1 cellular context compared by ENCODE assay signal in the genomic region with DNA sequence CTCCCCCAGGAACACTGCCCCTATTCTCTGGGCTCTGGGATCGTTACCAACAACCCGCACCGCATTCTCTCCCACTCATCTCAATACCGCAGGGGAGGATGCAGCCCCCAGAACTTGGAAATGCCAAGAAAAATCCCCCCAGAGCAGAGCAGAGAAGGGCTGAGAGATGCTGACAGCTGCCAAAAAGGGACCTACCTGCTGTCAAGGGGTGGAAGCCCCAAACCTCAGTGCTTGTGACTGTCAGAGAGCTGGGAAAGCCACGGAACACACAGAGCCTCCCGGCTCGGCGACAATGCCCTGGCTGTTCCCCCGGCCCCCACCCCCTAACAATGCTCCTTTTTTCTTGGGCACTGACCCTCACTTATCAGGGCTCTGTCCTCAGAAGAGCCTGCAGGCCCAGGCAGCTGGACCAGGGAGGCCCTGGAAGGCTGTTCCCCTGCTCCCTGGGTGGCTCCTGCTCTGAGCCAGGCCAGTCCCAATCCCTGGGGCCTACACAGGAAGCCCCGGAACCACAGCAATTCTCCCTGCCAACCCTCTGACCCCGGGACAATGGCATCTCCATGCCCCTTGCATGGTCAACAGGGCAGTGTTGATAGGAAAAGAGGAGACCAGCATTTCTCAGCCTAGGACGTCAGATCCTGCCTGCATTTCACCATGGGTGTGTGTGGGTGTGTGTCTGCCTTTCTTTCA.
TF ChIP-seq lines count a peak whose summit lies in the region.

No MANE protein-coding gene starts in this region.

TF ChIP-seq in IMR-90, 13 proteins besides CTCF, POLR2A, EP300 and RAD21 (continued from another document):
- TF ChIP-seq, protein P1, sequence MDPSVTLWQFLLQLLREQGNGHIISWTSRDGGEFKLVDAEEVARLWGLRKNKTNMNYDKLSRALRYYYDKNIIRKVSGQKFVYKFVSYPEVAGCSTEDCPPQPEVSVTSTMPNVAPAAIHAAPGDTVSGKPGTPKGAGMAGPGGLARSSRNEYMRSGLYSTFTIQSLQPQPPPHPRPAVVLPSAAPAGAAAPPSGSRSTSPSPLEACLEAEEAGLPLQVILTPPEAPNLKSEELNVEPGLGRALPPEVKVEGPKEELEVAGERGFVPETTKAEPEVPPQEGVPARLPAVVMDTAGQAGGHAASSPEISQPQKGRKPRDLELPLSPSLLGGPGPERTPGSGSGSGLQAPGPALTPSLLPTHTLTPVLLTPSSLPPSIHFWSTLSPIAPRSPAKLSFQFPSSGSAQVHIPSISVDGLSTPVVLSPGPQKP (IDR thresholded peaks at IDR 0.05; ENCODE audit: borderline replicate concordance, low read depth, low read length): no peak
- no peak for TF ChIP-seq MAFK (IDR thresholded peaks at IDR 0.05; ENCODE audit: low read depth, low read length)
- no peak for TF ChIP-seq NFE2L2 (IDR thresholded peaks at IDR 0.05; ENCODE audit: low read depth, low read length)
- TF ChIP-seq FOS (IDR thresholded peaks at IDR 0.05; ENCODE audit: low read depth, low read length): no peak
- TF ChIP-seq MAZ (IDR thresholded peaks at IDR 0.05; ENCODE audit: borderline replicate concordance, low read depth, low read length): no peak
